Comparison of ENCODE assay signal across 9 cellular contexts in genomic region chr11:99037057-99037456, GRCh38. TPM values are rescaled to one million over a fixed set of nuclear protein-coding genes. Genes with fewer than 3 reads are reported as not detected.
"Had no signal": no experiment of that assay in that cellular context is flagged by ENCODE, and none has a peak within 500 bp of the region (broad histone marks: within the 10 kb centered on the region; RNA-seq: fewer than 3 reads in every experiment).

No MANE protein-coding gene starts in this region.

- H3K27ac ChIP-seq: HL-60 had no signal

- DNase-seq: IMR-90, KBM-7, KG1 had no signal

- H3K4me3 ChIP-seq: K562 had no signal

RNA-seq across cellular contexts. Expression of gene CNTN5, which starts 16.3 kb away (rescaled TPM):
- total RNA-seq: HepG2, HT-29, HT1080, IMR-90, K562 had no signal
- polyA plus RNA-seq: HepG2, IgD-negative memory B cell, IMR-90 had no signal
